Comparison of ENCODE assay signal across 11 cellular contexts in the genomic region with DNA sequence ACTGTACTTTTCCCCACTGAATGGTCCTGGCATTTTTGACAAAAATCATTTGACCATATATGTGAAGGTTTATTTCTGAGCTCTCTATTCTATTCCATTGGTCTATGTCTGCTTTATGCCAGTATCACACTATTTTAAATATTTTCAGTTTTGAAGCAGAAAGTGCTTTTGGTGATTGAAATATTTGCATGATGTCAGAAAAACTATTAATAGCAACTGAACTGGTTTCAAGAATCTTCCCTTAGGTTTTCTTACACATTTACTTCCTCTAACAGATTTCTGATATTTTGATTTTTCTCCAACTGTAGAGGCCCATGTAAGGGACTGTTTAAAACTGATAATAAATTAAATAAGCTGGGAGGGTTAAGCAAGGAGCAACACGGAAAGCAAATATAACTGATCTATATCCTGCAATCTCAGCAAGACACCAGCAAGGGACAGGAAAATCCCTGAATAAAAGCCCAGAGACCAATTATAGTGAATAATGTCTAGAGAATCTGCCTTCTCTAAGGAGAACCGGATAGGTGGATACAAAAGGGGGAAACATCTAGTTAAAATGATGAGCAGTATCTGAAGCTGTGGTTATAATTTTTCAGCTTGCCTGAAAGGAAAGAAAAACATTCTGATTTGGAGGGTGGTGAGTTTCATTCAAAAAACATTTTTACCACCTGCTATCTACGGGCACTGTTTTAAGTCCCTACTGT.
DNase-seq lines count a peak whose midpoint lies in the region; ATAC-seq and TF ChIP-seq lines count a peak whose summit lies in the region.
"Had no signal": no experiment of that assay in that cellular context is flagged by ENCODE, and none has a peak within 500 bp of the region (broad histone marks: within the 10 kb centered on the region; RNA-seq: fewer than 3 reads in every experiment).

No MANE protein-coding gene starts in this region.

- H3F3A ChIP-seq in OCI-LY1 (ENCODE audit: insufficient read depth, low read length) = no peaks in the 10 kb centered on the region

- H3K79me2 ChIP-seq in OCI-LY1 (ENCODE audit: insufficient read depth, low read length) = no peaks in the 10 kb centered on the region

- H3K4me3 Mint-ChIP-seq in stimulated activated memory B cell treated with anti-CD40 and anti-IgM and Interleukin-4, amounts not matched to agents 10 μg/mL and 1 μg/mL and 100 μg/mL, for 72 hours = peak overlapping the region; percentile 63
- H3K4me3 Mint-ChIP-seq: activated T-cell treated with anti-CD3 and anti-CD28 coated beads, Interleukin-2, amount 50 U/mL, for 24 hours had no signal

- H3K4me3 ChIP-seq in OCI-LY1 (ENCODE audit: low read depth, low read length, poor library complexity, severe bottlenecking) (no peak overlapping the region), tibial nerve (no peak overlapping the region)
- H3K4me3 ChIP-seq: SK-N-MC had no signal

- WGBS in tibial nerve, 2 donors = 41 to 50% methylated on average over 3 of the region's 3 CpGs

- H4K20me1 ChIP-seq in OCI-LY1 (ENCODE audit: insufficient read depth, low read length) = no peaks in the 10 kb centered on the region

- DNase-seq in GM10248 (ENCODE audit: extremely low spot score) (peak; percentile 54), fibroblast of peridontal ligament (ENCODE audit: extremely low read depth) (peak; percentile 62), tibial nerve (ENCODE audit: low spot score in 2 of 2) (no peak), G401 (ENCODE audit: low spot score) (no peak)
- DNase-seq: activated T-cell treated with anti-CD3 and anti-CD28 coated beads, Interleukin-2, amount 50 U/mL, for 24 hours; NCI-H146 had no signal

- peaks cover 28% of the 10 kb centered on the region for H3K36me3 Mint-ChIP-seq in stimulated activated memory B cell treated with anti-CD40 and anti-IgM and Interleukin-4, amounts not matched to agents 10 μg/mL and 1 μg/mL and 100 μg/mL, for 72 hours

- H3K9ac ChIP-seq in OCI-LY1 (ENCODE audit: low read length) = no peak overlapping the region

- ATAC-seq in stimulated activated memory B cell treated with anti-CD40 and anti-IgM and Interleukin-4, amounts not matched to agents 10 μg/mL and 1 μg/mL and 100 μg/mL, for 72 hours = no peak
- no peak for ATAC-seq in esophagus mucosa
- ATAC-seq in HG02678 (IDR thresholded peaks at IDR 0.05; ENCODE audit: unreplicated experiment) = no peak

- no peaks in the 10 kb centered on the region for H3K27me3 Mint-ChIP-seq in stimulated activated memory B cell treated with anti-CD40 and anti-IgM and Interleukin-4, amounts not matched to agents 10 μg/mL and 1 μg/mL and 100 μg/mL, for 72 hours
- H3K27me3 Mint-ChIP-seq: activated T-cell treated with anti-CD3 and anti-CD28 coated beads, Interleukin-2, amount 50 U/mL, for 24 hours had no signal

- H3K27me3 ChIP-seq in OCI-LY1 (ENCODE audit: insufficient read depth, low read length) (no peaks in the 10 kb centered on the region), tibial nerve (no peaks in the 10 kb centered on the region)

- H3K36me3 ChIP-seq in OCI-LY1 (ENCODE audit: insufficient read depth, low read length) (no peaks in the 10 kb centered on the region), tibial nerve (peaks cover 0 to 25% (median 0%) of the 10 kb centered on the region in 3 donors)

- H3K9me3 ChIP-seq in OCI-LY1 (ENCODE audit: low read length) (no peaks in the 10 kb centered on the region), tibial nerve (no peaks in the 10 kb centered on the region)

- TF ChIP-seq CTCF in GM10248 (IDR thresholded peaks at IDR 0.05; ENCODE audit: control extremely low read depth, extremely low read depth, low read depth, missing control alignments) (no peak), OCI-LY1 (IDR thresholded peaks at IDR 0.05; ENCODE audit: low read length) (no peak), tibial nerve (IDR thresholded peaks at IDR 0.05) (no peak)

- peaks cover 15% of the 10 kb centered on the region for H3K4me1 ChIP-seq in OCI-LY1 (ENCODE audit: insufficient read depth, low read length, severe bottlenecking)
- H3K4me1 ChIP-seq in tibial nerve = peaks cover 0 to 17% (median 0%) of the 10 kb centered on the region in 4 donors

- H3K27ac ChIP-seq in OCI-LY1 (ENCODE audit: low read depth, low read length, poor library complexity, severe bottlenecking) (peak overlapping the region; percentile 1), tibial nerve (peak overlapping the region in 1 of 4 donors; percentile 24)
- H3K27ac ChIP-seq: SK-N-MC had no signal

- no peaks in the 10 kb centered on the region for H3K9me2 ChIP-seq in OCI-LY1 (ENCODE audit: low read depth, low read length)

- no peak overlapping the region for H2AFZ ChIP-seq in OCI-LY1 (ENCODE audit: low read length)

- CTCF ChIA-PET in GM10248 (lab: Yijun Ruan, JAX) = interaction anchor here (1.0 to 1.6 kb wide), 3 partner anchors 14 to 75 kb away, joined by 3 to 4 read pairs (median 3); no protein-coding TSS in a partner anchor

- in situ Hi-C loops in G401 (cut with HindIII; ENCODE audit: low sequenced_read_pairs) = no loop called here

- POLR2A ChIA-PET in GM10248 (lab: Yijun Ruan, JAX) = no interaction called here

- H3K9me3 Mint-ChIP-seq in stimulated activated memory B cell treated with anti-CD40 and anti-IgM and Interleukin-4, amounts not matched to agents 10 μg/mL and 1 μg/mL and 100 μg/mL, for 72 hours = peaks cover 3% of the 10 kb centered on the region
- H3K9me3 Mint-ChIP-seq: activated T-cell treated with anti-CD3 and anti-CD28 coated beads, Interleukin-2, amount 50 U/mL, for 24 hours had no signal

- peaks cover 28% of the 10 kb centered on the region for H3K4me1 Mint-ChIP-seq in stimulated activated memory B cell treated with anti-CD40 and anti-IgM and Interleukin-4, amounts not matched to agents 10 μg/mL and 1 μg/mL and 100 μg/mL, for 72 hours

- TF ChIP-seq POLR2A in tibial nerve (IDR thresholded peaks at IDR 0.05) = no peak

- no peak overlapping the region; the same call in 1 of the 2 replicates for H3K4me2 ChIP-seq in OCI-LY1 (ENCODE audit: low read length)

- no peak for TF ChIP-seq EP300 in tibial nerve (IDR thresholded peaks at IDR 0.05)

- peak overlapping the region; percentile 77 for H3K27ac Mint-ChIP-seq in stimulated activated memory B cell treated with anti-CD40 and anti-IgM and Interleukin-4, amounts not matched to agents 10 μg/mL and 1 μg/mL and 100 μg/mL, for 72 hours
- H3K27ac Mint-ChIP-seq: activated T-cell treated with anti-CD3 and anti-CD28 coated beads, Interleukin-2, amount 50 U/mL, for 24 hours had no signal

Comparison
In these comparisons a context has a peak if more than half of its experiments do, and no peak if none do; other contexts are left out.
1. DNase-seq: peak in GM10248 (single experiment) and fibroblast of peridontal ligament (single experiment); none in tibial nerve (0 of 2) and G401 (single experiment).